ENCODE assay signal across 30 cellular contexts in genomic region chr22:19686946-19687345, GRCh38. TPM values are rescaled to one million over a fixed set of nuclear protein-coding genes. Genes with fewer than 3 reads are reported as not detected.
"Had no signal": no experiment of that assay in that cellular context is flagged by ENCODE, and none has a peak within 500 bp of the region (broad histone marks: within the 10 kb centered on the region; RNA-seq: fewer than 3 reads in every experiment).

No MANE protein-coding gene starts in this region.

- H3K36me3 ChIP-seq: ascending aorta, MG63 had no signal

- H3K9me3 ChIP-seq: ascending aorta had no signal

- H3K4me3 ChIP-seq: ascending aorta, MG63, PC-9 had no signal

- H2AFZ ChIP-seq: PC-9 had no signal

- DNase-seq: activated CD4-positive, alpha-beta T cell treated with anti-CD3 and anti-CD28 coated beads for 36 hours; activated CD4-positive, alpha-beta T cell treated with anti-CD3 and anti-CD28 coated beads, Interleukin-2, amount 10 ng/mL, durations not matched to agents 7 days and 5 days; activated CD4-positive, alpha-beta T cell treated with anti-CD3 and anti-CD28 coated beads, Interleukin-2, amount 50 U/mL, for 48 hours; activated CD8-positive, alpha-beta T cell treated with anti-CD3 and anti-CD28 coated beads, Interleukin-2, amount 10 ng/mL, durations not matched to agents 7 days and 5 days; activated gamma-delta T cell; activated naive CD4-positive, alpha-beta T cell treated with Interleukin-2 at 50 U/mL for 16 hours; activated naive CD8-positive, alpha-beta T cell treated with anti-CD3 and anti-CD28 coated beads, Interleukin-2, amount 10 ng/mL, durations not matched to agents 7 days and 5 days; activated T-cell treated with anti-CD3 and anti-CD28 coated beads, Interleukin-2, amount 50 U/mL, for 24 hours; amygdala; Kasumi-1; KG1; MG63; NCI-H1092; NCI-H1436 treated with DMSO at 0.1 percent for 48 hours; NCI-H1694 treated with DMSO at 0.1 percent for 48 hours; NCI-H2029; NCI-H524 treated with DMSO at 0.1 percent for 48 hours; SIG-M5; SW 1271; T-helper 1 cell; T-helper 2 cell; T-helper 9 cell had no signal

- H3K27ac ChIP-seq: ascending aorta, PC-9 had no signal

- H3K27me3 ChIP-seq: ascending aorta had no signal

- FAIRE-seq: RCC 7860 had no signal

- ATAC-seq: activated CD4-positive, alpha-beta T cell treated with anti-CD3 and anti-CD28 coated beads for 36 hours; activated CD4-positive, CD25-positive, alpha-beta regulatory T cell treated with anti-CD3 and anti-CD28 coated beads, Interleukin-2, amount 50 U/mL, for 24 hours; activated CD8-positive, alpha-beta T cell treated with anti-CD3 and anti-CD28 coated beads, Interleukin-2, amount 10 ng/mL, durations not matched to agents 7 days and 5 days; Right ventricle myocardium inferior; WTC11 had no signal

RNA-seq across cellular contexts. Expression of gene SEPTIN5, which starts 27.4 kb away (rescaled TPM):
- total RNA-seq: activated CD4-positive, alpha-beta T cell treated with anti-CD3 and anti-CD28 coated beads, Interleukin-2, amount 10 ng/mL, durations not matched to agents 7 days and 5 days; activated naive CD8-positive, alpha-beta T cell treated with anti-CD3 and anti-CD28 coated beads, Interleukin-2, amount 10 ng/mL, durations not matched to agents 7 days and 5 days; OCI-LY7 had no signal

RNA-seq across cellular contexts. Expression of gene GP1BB, which starts 36.4 kb away (rescaled TPM):
- total RNA-seq: activated CD4-positive, alpha-beta T cell treated with anti-CD3 and anti-CD28 coated beads for 36 hours; activated CD4-positive, alpha-beta T cell treated with anti-CD3 and anti-CD28 coated beads, Interleukin-2, amount 10 ng/mL, durations not matched to agents 7 days and 5 days; activated CD8-positive, alpha-beta T cell treated with anti-CD3 and anti-CD28 coated beads, Interleukin-2, amount 10 ng/mL, durations not matched to agents 7 days and 5 days; activated naive CD8-positive, alpha-beta T cell treated with anti-CD3 and anti-CD28 coated beads, Interleukin-2, amount 10 ng/mL, durations not matched to agents 7 days and 5 days; activated T-helper 2 cell treated with anti-CD3 and anti-CD28 coated beads, Interferon-gamma antibody, Interleukin-2, Interleukin-4, amounts not matched to agents 10 μg/mL and 5 μg/mL and 100 μg/mL, durations not matched to agents 14 hours and 24 hours and 36 hours; OCI-LY7; Right ventricle myocardium inferior had no signal
